15 cellular contexts compared by ENCODE assay signal in genomic region chr18:46859855-46860254, GRCh38. TPM values are rescaled to one million over a fixed set of nuclear protein-coding genes. Genes with fewer than 3 reads are reported as not detected.
A peak's percentile ranks its signal among the peaks of the same experiment; 100 is the strongest.
DNase-seq lines count a peak whose midpoint lies in the region; ATAC-seq and TF ChIP-seq lines count a peak whose summit lies in the region.
"Had no signal": no experiment of that assay in that cellular context is flagged by ENCODE, and none has a peak within 500 bp of the region (broad histone marks: within the 10 kb centered on the region; RNA-seq: fewer than 3 reads in every experiment).

No MANE protein-coding gene starts in this region.

- no peak overlapping the region for H3K27ac ChIP-seq in naive thymus-derived CD4-positive, alpha-beta T cell (ENCODE audit: low read depth, low read length)
- H3K27ac ChIP-seq: gastrocnemius medialis, HL-60, right lobe of liver had no signal

- H3K36me3 Mint-ChIP-seq in naive thymus-derived CD4-positive, alpha-beta T cell = peaks cover 6 to 73% (median 58%) of the 10 kb centered on the region in 5 donors
- H3K36me3 Mint-ChIP-seq in activated naive CD4-positive, alpha-beta T cell treated with anti-CD3 and anti-CD28 coated beads for 36 hours (ENCODE audit: low read depth) = peaks cover 42% of the 10 kb centered on the region

- H3K27me3 ChIP-seq in naive thymus-derived CD4-positive, alpha-beta T cell (ENCODE audit: control insufficient read depth in 2 of 2, insufficient read depth in 2 of 2, low read length in 2 of 2) = no peaks in the 10 kb centered on the region
- H3K27me3 ChIP-seq: gastrocnemius medialis, right lobe of liver had no signal

- H3K9me3 ChIP-seq in naive thymus-derived CD4-positive, alpha-beta T cell (ENCODE audit: control insufficient read depth in 2 of 3, low read length in 3 of 3) = no peaks in the 10 kb centered on the region
- H3K9me3 ChIP-seq: gastrocnemius medialis, right lobe of liver had no signal

- POLR2A ChIA-PET in naive thymus-derived CD4-positive, alpha-beta T cell (lab: Charles Lee) = no interaction called here

- H3K36me3 ChIP-seq in naive thymus-derived CD4-positive, alpha-beta T cell (ENCODE audit: control insufficient read depth in 2 of 3, insufficient read depth in 3 of 3, low read length in 3 of 3) = peaks cover 0 to 12% (median 0%) of the 10 kb centered on the region in 3 experiments
- H3K36me3 ChIP-seq: right lobe of liver had no signal

- peaks cover 11 to 41% (median 24%) of the 10 kb centered on the region in 7 donors for H3K4me1 Mint-ChIP-seq in naive thymus-derived CD4-positive, alpha-beta T cell
- peaks cover 8% of the 10 kb centered on the region for H3K4me1 Mint-ChIP-seq in activated naive CD4-positive, alpha-beta T cell treated with anti-CD3 and anti-CD28 coated beads for 36 hours (ENCODE audit: low read depth)

- CTCF ChIA-PET in naive thymus-derived CD4-positive, alpha-beta T cell (lab: Charles Lee) = no interaction called here
- CTCF ChIA-PET in activated naive CD4-positive, alpha-beta T cell treated with anti-CD3 and anti-CD28 coated beads for 36 hours (lab: Charles Lee) = no interaction called here

- intact Hi-C loops in naive thymus-derived CD4-positive, alpha-beta T cell (cut with micrococcal nuclease) = no loop called here
- intact Hi-C loops in activated naive CD4-positive, alpha-beta T cell treated with anti-CD3 and anti-CD28 coated beads for 36 hours (cut with micrococcal nuclease) = no loop called here

- H3K4me3 Mint-ChIP-seq in naive thymus-derived CD4-positive, alpha-beta T cell = no peak overlapping the region
- H3K4me3 Mint-ChIP-seq in activated naive CD4-positive, alpha-beta T cell treated with anti-CD3 and anti-CD28 coated beads for 36 hours = no peak overlapping the region
- H3K4me3 Mint-ChIP-seq: activated T-cell treated with anti-CD3 and anti-CD28 coated beads, Interleukin-2, amount 50 U/mL, for 72 hours had no signal

- H3K4me1 ChIP-seq in naive thymus-derived CD4-positive, alpha-beta T cell (ENCODE audit: control insufficient read depth in 2 of 2, insufficient read depth in 2 of 2, low read length in 2 of 2) = no peaks in the 10 kb centered on the region
- H3K4me1 ChIP-seq: right lobe of liver had no signal

- no peaks in the 10 kb centered on the region for H3K27me3 Mint-ChIP-seq in naive thymus-derived CD4-positive, alpha-beta T cell
- no peaks in the 10 kb centered on the region for H3K27me3 Mint-ChIP-seq in activated naive CD4-positive, alpha-beta T cell treated with anti-CD3 and anti-CD28 coated beads for 36 hours (ENCODE audit: low read depth)

- H3K27ac Mint-ChIP-seq in naive thymus-derived CD4-positive, alpha-beta T cell = no peak overlapping the region
- H3K27ac Mint-ChIP-seq in activated naive CD4-positive, alpha-beta T cell treated with anti-CD3 and anti-CD28 coated beads for 36 hours = no peak overlapping the region
- H3K27ac Mint-ChIP-seq: activated T-cell treated with anti-CD3 and anti-CD28 coated beads, Interleukin-2, amount 50 U/mL, for 72 hours had no signal

- in situ Hi-C loops in GM13976 (cut with MboI; ENCODE audit: low sequenced_read_pairs, unreplicated experiment) = no loop called here

- H3K4me3 ChIP-seq in naive thymus-derived CD4-positive, alpha-beta T cell (ENCODE audit: low read length) = no peak overlapping the region
- H3K4me3 ChIP-seq: gastrocnemius medialis, right lobe of liver had no signal

- peak; percentile 63 for ATAC-seq in GM21619 (IDR thresholded peaks at IDR 0.05; ENCODE audit: unreplicated experiment)
- ATAC-seq in HG03571 (IDR thresholded peaks at IDR 0.05; ENCODE audit: unreplicated experiment) = peak; percentile 74
- ATAC-seq in naive thymus-derived CD4-positive, alpha-beta T cell = no peak
- ATAC-seq: activated T-cell treated with anti-CD3 and anti-CD28 coated beads, Interleukin-2, amount 50 U/mL, for 72 hours; gastrocnemius medialis; Panc1; right lobe of liver had no signal

- peaks cover 0 to 3% (median 0%) of the 10 kb centered on the region in 11 donors for H3K9me3 Mint-ChIP-seq in naive thymus-derived CD4-positive, alpha-beta T cell
- no peaks in the 10 kb centered on the region for H3K9me3 Mint-ChIP-seq in activated naive CD4-positive, alpha-beta T cell treated with anti-CD3 and anti-CD28 coated beads for 36 hours
- H3K9me3 Mint-ChIP-seq: activated T-cell treated with anti-CD3 and anti-CD28 coated beads, Interleukin-2, amount 50 U/mL, for 72 hours had no signal

- DNase-seq in GM13976 (ENCODE audit: low spot score) (peak; percentile 36), glomerular visceral epithelial cell (ENCODE audit: extremely low spot score) (peak; percentile 17), mesenteric fat pad (ENCODE audit: low spot score) (no peak), GF-D8 (lab: John Stamatoyannopoulos, UW) (no peak)
- DNase-seq in naive thymus-derived CD4-positive, alpha-beta T cell = no peak
- DNase-seq in activated naive CD4-positive, alpha-beta T cell treated with anti-CD3 and anti-CD28 coated beads for 36 hours = no peak
- DNase-seq: activated T-cell treated with anti-CD3 and anti-CD28 coated beads, Interleukin-2, amount 50 U/mL, for 72 hours; COR-L47; gastrocnemius medialis; NCI-H1694; right lobe of liver had no signal

- no peak for TF ChIP-seq CTCF in GM13976 (IDR thresholded peaks at IDR 0.05; ENCODE audit: borderline replicate concordance, control extremely low read depth, extremely low read depth, insufficient read depth, missing control alignments)

RNA-seq across cellular contexts. Expression of gene PIAS2, which starts 57.5 kb away (rescaled TPM):
- total RNA-seq in mesenteric fat pad = 41.3 TPM
- 10 to 100 TPM; 29.8 to 40.6 (median 36.1) TPM for total RNA-seq in naive thymus-derived CD4-positive, alpha-beta T cell
- 10 to 100 TPM; 16.3 to 20.8 TPM for polyA plus RNA-seq in naive thymus-derived CD4-positive, alpha-beta T cell
- 10 to 100 TPM; 21.9 to 23.4 TPM for total RNA-seq in activated naive CD4-positive, alpha-beta T cell treated with anti-CD3 and anti-CD28 coated beads for 36 hours

RNA-seq across cellular contexts. Expression of gene KATNAL2, which starts 57.5 kb away (rescaled TPM):
- 4.8 TPM for total RNA-seq in mesenteric fat pad
- total RNA-seq in naive thymus-derived CD4-positive, alpha-beta T cell = 1 to 10 TPM; 1.1 to 2.8 (median 1.7) TPM
- polyA plus RNA-seq in naive thymus-derived CD4-positive, alpha-beta T cell = not detected
- under 1 TPM; 0.45 to 0.52 TPM for total RNA-seq in activated naive CD4-positive, alpha-beta T cell treated with anti-CD3 and anti-CD28 coated beads for 36 hours

Comparison
In these comparisons a context has a peak if more than half of its experiments do, and no peak if none do; other contexts are left out.
1. DNase-seq: peak in GM13976 (single experiment) and glomerular visceral epithelial cell (single experiment); none in mesenteric fat pad (single experiment), naive thymus-derived CD4-positive, alpha-beta T cell (0 of 9), GF-D8 (single experiment) and activated naive CD4-positive, alpha-beta T cell treated with anti-CD3 and anti-CD28 coated beads for 36 hours (single experiment).